Comparison of ENCODE assay signal across 9 cellular contexts in the genomic region with DNA sequence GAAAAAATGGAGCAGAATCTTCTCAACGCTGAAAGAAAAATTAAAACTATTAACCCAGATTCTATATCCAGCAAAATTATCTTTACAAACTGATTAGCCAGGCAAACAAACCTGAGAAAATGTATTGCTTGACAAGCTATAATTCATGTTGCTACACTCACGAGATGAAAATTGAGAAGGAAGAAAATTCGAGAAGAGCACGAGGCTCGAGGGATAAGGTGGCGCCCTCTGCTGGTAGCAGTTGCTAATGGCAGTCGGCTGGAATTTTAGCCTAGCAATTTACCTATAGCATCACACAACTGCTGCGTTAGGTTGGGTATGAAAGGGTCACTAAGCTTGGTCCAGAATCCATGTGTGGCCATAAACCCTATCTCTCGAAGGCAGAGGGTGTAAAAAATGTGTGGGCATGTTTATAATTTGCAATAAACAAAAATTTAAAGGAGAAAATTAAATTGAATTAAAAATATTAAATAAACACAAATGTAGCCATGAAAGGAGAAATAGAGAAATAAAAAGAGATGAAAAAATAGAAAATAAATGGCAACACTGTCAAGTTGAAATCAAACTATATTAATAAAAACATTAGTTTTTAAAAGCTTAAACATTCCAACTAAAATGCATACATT.
DNase-seq lines count a peak whose midpoint lies in the region; ATAC-seq, FAIRE-seq and TF ChIP-seq lines count a peak whose summit lies in the region.
"Had no signal": no experiment of that assay in that cellular context is flagged by ENCODE, and none has a peak within 500 bp of the region (broad histone marks: within the 10 kb centered on the region; RNA-seq: fewer than 3 reads in every experiment).

No MANE protein-coding gene starts in this region.

- H3K9me3 ChIP-seq in small intestine (ENCODE audit: control insufficient read depth, low read depth) = no peaks in the 10 kb centered on the region
- no peaks in the 10 kb centered on the region for H3K9me3 ChIP-seq in tibial artery

- ATAC-seq in GM21529 (IDR thresholded peaks at IDR 0.05; ENCODE audit: unreplicated experiment) (peak; percentile 87), foreskin keratinocyte (no peak)

- TF ChIP-seq CTCF in foreskin keratinocyte (conservative IDR thresholded peaks at IDR 0.05) = peak; percentile 59
- TF ChIP-seq CTCF in tibial artery (IDR thresholded peaks at IDR 0.05) = peak in 1 of 2 experiments; percentile 28

- H3K27ac ChIP-seq in foreskin keratinocyte (no peak overlapping the region), small intestine (ENCODE audit: low read depth in 1 of 2, low read length in 1 of 2) (no peak overlapping the region), tibial artery (no peak overlapping the region)

- no peak overlapping the region for H3K4me3 ChIP-seq in small intestine (ENCODE audit: low read depth in 1 of 2, low read length in 2 of 2)
- H3K4me3 ChIP-seq in tibial artery = no peak overlapping the region

- DNase-seq in DMS53 (lab: John Stamatoyannopoulos, UW) = peak; percentile 68
- peak; percentile 3 for DNase-seq in NCI-H2107 (lab: John Stamatoyannopoulos, UW)
- peak in 2 of 3 experiments; percentile 0 to 6 for DNase-seq in activated CD8-positive, alpha-beta memory T cell treated with anti-CD3 and anti-CD28 coated beads for 48 hours (ENCODE audit: low read depth in 2 of 3, low spot score in 2 of 3)
- peak in 1 of 2 donors; percentile 2 for DNase-seq in foreskin keratinocyte
- DNase-seq in small intestine = peak; percentile 0
- DNase-seq in tibial artery = no peak
- no peak for DNase-seq in middle frontal gyrus (ENCODE audit: extremely low spot score, low spot score)
- DNase-seq: activated B cell treated with CpG ODN at 0.5 μM for 24 hours had no signal

- FAIRE-seq in small intestine (lab: Jason Lieb, UNC) = peak; percentile 80

- 11 to 18% (median 17%) methylated on average over 9 of the region's 9 CpGs for WGBS in small intestine, 3 donors

- intact Hi-C loops in tibial artery (cut with DNase I; ENCODE audit: low total_unique reads) = no loop called here

- no peaks in the 10 kb centered on the region for H3K4me1 ChIP-seq in foreskin keratinocyte
- H3K4me1 ChIP-seq in small intestine (ENCODE audit: control insufficient read depth in 2 of 2, insufficient read depth in 1 of 2, low read depth in 1 of 2, low read length in 1 of 2) = no peaks in the 10 kb centered on the region
- no peaks in the 10 kb centered on the region for H3K4me1 ChIP-seq in tibial artery

- no peaks in the 10 kb centered on the region for H3K27me3 ChIP-seq in foreskin keratinocyte
- H3K27me3 ChIP-seq in small intestine (ENCODE audit: control insufficient read depth in 2 of 2, insufficient read depth in 2 of 2, low read length in 2 of 2) = no peaks in the 10 kb centered on the region
- H3K27me3 ChIP-seq in tibial artery = no peaks in the 10 kb centered on the region

- no peaks in the 10 kb centered on the region for H3K36me3 ChIP-seq in small intestine (ENCODE audit: control insufficient read depth in 2 of 2, insufficient read depth in 2 of 2, low read length in 2 of 2)
- no peaks in the 10 kb centered on the region for H3K36me3 ChIP-seq in tibial artery

Comparison
In these comparisons a context has a peak if more than half of its experiments do, and no peak if none do; other contexts are left out.
1. DNase-seq: peak in DMS53 (single experiment), NCI-H2107 (single experiment), activated CD8-positive, alpha-beta memory T cell treated with anti-CD3 and anti-CD28 coated beads for 48 hours (2 of 3) and small intestine (single experiment); none in tibial artery (0 of 2) and middle frontal gyrus (single experiment).